ENCODE assay signal across 7 cellular contexts in the genomic region with DNA sequence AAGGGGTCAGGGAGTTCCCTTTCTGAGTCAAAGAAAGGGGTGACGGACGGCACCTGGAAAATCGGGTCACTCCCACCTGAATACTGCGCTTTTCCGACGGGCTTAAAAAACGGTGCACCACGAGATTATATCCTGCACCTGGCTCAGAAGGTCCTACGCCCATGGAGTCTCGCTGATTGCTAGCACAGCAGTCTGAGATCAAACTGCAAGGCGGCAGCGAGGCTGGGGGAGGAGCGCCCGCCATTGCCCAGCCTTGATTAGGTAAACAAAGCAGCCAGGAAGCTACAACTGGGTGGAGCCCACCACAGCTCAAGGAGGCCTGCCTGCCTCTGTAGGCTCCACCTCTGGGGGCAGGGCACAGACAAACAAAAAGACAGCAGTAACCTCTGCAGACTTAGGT.
DNase-seq lines count a peak whose midpoint lies in the region; ATAC-seq, FAIRE-seq and TF ChIP-seq lines count a peak whose summit lies in the region.
"Not testable (repeated sequence)": the region's sequence is repeated elsewhere in the genome, so short reads cannot be mapped to it uniquely, and the experiment has no call there.

No MANE protein-coding gene starts in this region.

- H3K79me2 ChIP-seq in GM23338 (replicated peaks; ENCODE audit: insufficient read depth); KMS-11 (ENCODE audit: insufficient read depth, low read depth); PC-9 (ENCODE audit: low read depth); HepG2 (ENCODE audit: insufficient read depth, low read length): not testable (repeated sequence)

- H3K4me1 Mint-ChIP-seq in Caco-2 (ENCODE audit: low read depth, unreplicated experiment); GM23338; WTC11: not testable (repeated sequence)

- H3K27me3 Mint-ChIP-seq in Caco-2 (ENCODE audit: insufficient read depth, unreplicated experiment); GM23338 (ENCODE audit: insufficient read depth, low read depth, poor library complexity); WTC11 (ENCODE audit: low read depth): not testable (repeated sequence)

- H3K9ac ChIP-seq in KMS-11: peak overlapping the region; percentile 35; the same call in 1 of the 2 replicates
- H3K9ac ChIP-seq in HepG2 (ENCODE audit: insufficient read depth, low read depth, low read length): peak overlapping the region; percentile 62

- no CpG with 5 or more reads among the region's 14 CpGs for WGBS in HepG2 (ENCODE audit: low lambda C conversion rate)

- H3K4me1 ChIP-seq in Caco-2; GM23338 (ENCODE audit: insufficient read depth); KMS-11 (ENCODE audit: low read depth, poor library complexity, severe bottlenecking); PC-9 (replicated peaks; ENCODE audit: insufficient read depth); HepG2 (ENCODE audit: insufficient read depth, low read length): not testable (repeated sequence)

- H3K4me3 ChIP-seq in Caco-2 (ENCODE audit: low read depth, low read length) (peak overlapping the region; percentile 55), GM23338 (peak overlapping the region; percentile 43; the same call in 1 of the 2 replicates), PC-9 (peak overlapping the region; percentile 66), HepG2 (replicated peaks in 1 of 3; ENCODE audit: insufficient read depth in 1 of 3, low read depth in 2 of 3, low read length in 3 of 3) (peak overlapping the region; percentile 57 to 66 (median 57); a peak in 5 of 6 replicates)
- not testable (repeated sequence) for H3K4me3 ChIP-seq in KMS-11 (IDR thresholded peaks at IDR 0.05; ENCODE audit: insufficient read depth, low read depth, low read length)

- H3F3A ChIP-seq in GM23338 (replicated peaks; ENCODE audit: low read depth); PC-9 (ENCODE audit: insufficient read depth, low read depth): not testable (repeated sequence)

- FAIRE-seq in HepG2 (lab: Jason Lieb, UNC): not testable (repeated sequence)

- not testable (repeated sequence) for H3K9me3 Mint-ChIP-seq in Caco-2 (ENCODE audit: unreplicated experiment); GM23338; WTC11

- peak overlapping the region; percentile 86; the same call in 1 of the 2 replicates for H2AFZ ChIP-seq in GM23338
- not testable (repeated sequence) for H2AFZ ChIP-seq in KMS-11 (ENCODE audit: low read depth); HepG2 (ENCODE audit: low read length)
- H2AFZ ChIP-seq in PC-9: peak overlapping the region; percentile 94

- TF ChIP-seq RAD21 in HepG2 (CRISPR knock-in tag; IDR thresholded peaks at IDR 0.05): not testable (repeated sequence)

- peak overlapping the region; percentile 91; the same call in 1 of the 2 replicates for H3K27ac ChIP-seq in GM23338 (ENCODE audit: low read depth)
- peak overlapping the region; percentile 56; the same call in 1 of the 2 replicates for H3K27ac ChIP-seq in KMS-11
- peak overlapping the region; percentile 72 for H3K27ac ChIP-seq in PC-9
- peak overlapping the region; percentile 52 for H3K27ac ChIP-seq in HepG2 (ENCODE audit: extremely low read length, insufficient read depth, low read length)

- H3K27ac Mint-ChIP-seq in Caco-2 (ENCODE audit: unreplicated experiment): peak overlapping the region; percentile 83
- H3K27ac Mint-ChIP-seq in GM23338: not testable (repeated sequence)
- peak overlapping the region; percentile 98 for H3K27ac Mint-ChIP-seq in WTC11

- H3K9me2 ChIP-seq in GM23338 (ENCODE audit: insufficient read depth); PC-9 (ENCODE audit: insufficient read depth): not testable (repeated sequence)

- not testable (repeated sequence) for BruUV-seq in Caco-2 (replicated peaks; lab: Mats Ljungman, UMichigan); PC-9 (replicated peaks; lab: Mats Ljungman, UMichigan); HepG2 (replicated peaks; lab: Mats Ljungman, UMichigan)

- ATAC-seq in GM23338, WTC11, HepG2: not testable (repeated sequence)

- not testable (repeated sequence) for H4K20me1 ChIP-seq in GM23338 (replicated peaks; ENCODE audit: insufficient read depth); KMS-11 (ENCODE audit: insufficient read depth); PC-9 (ENCODE audit: insufficient read depth); HepG2 (ENCODE audit: insufficient read depth, low read length)

- H3K36me3 Mint-ChIP-seq in Caco-2 (ENCODE audit: insufficient read depth, unreplicated experiment); GM23338 (ENCODE audit: low read depth); WTC11: not testable (repeated sequence)

- in situ Hi-C loops in HepG2 (cut with HindIII; ENCODE audit: extremely low pct_ligation_motif_present, low pct_unique_long_range_greater_than_20kb): not testable (repeated sequence)

- not testable (repeated sequence) for H3K9me3 ChIP-seq in Caco-2; PC-9 (ENCODE audit: insufficient read depth, low read depth); HepG2 (ENCODE audit: low read length)

- H3K4me3 Mint-ChIP-seq in Caco-2 (ENCODE audit: unreplicated experiment): peak overlapping the region; percentile 77
- peak overlapping the region; percentile 50; the same call in 1 of the 3 replicates for H3K4me3 Mint-ChIP-seq in GM23338
- H3K4me3 Mint-ChIP-seq in WTC11: peak overlapping the region; percentile 72

- POLR2A ChIA-PET in Caco-2 (lab: Charles Lee) (interaction anchor here (0.7 kb wide), 1 partner anchor 500 kb away, joined by 3 read pairs; no protein-coding TSS in a partner anchor), WTC11 (lab: Charles Lee) (interaction anchor here (1.6 kb wide), 1 partner anchor 71 kb away, joined by 4 read pairs; no protein-coding TSS in a partner anchor), HepG2 (lab: Yijun Ruan, JAX) (interaction anchor here (0.8 to 1.3 kb wide), 2 partner anchors 13 to 1384 kb away, joined by 3 read pairs; no protein-coding TSS in a partner anchor)
- POLR2A ChIA-PET in PC-9 (lab: Charles Lee; ENCODE audit: unreplicated experiment): not testable (repeated sequence)

- intact Hi-C loops in Caco-2 (cut with micrococcal nuclease; ENCODE audit: unreplicated experiment): loop anchor here (5.0 kb wide), 1 partner anchor 44 kb away; no protein-coding TSS in a partner anchor
- intact Hi-C loops in PC-9 (cut with micrococcal nuclease; ENCODE audit: unreplicated experiment); HepG2 (cut with micrococcal nuclease; ENCODE audit: unreplicated experiment): not testable (repeated sequence)

- DNase-seq in Caco-2 (peak in 1 of 2 experiments; percentile 27), NCI-H69 (lab: John Stamatoyannopoulos, UW) (peak; percentile 15), PC-9 (peak; percentile 41 to 73), WTC11 (ENCODE audit: low spot score) (peak; percentile 45), HepG2 (ENCODE audit: low spot score) (peak; percentile 7)
- DNase-seq in GM23338 (ENCODE audit: low spot score): not testable (repeated sequence)

- H3K27me3 ChIP-seq in Caco-2 (replicated peaks; ENCODE audit: control insufficient read depth, insufficient read depth, low read length); GM23338 (ENCODE audit: insufficient read depth); KMS-11 (ENCODE audit: insufficient read depth, low read depth); PC-9 (ENCODE audit: insufficient read depth, low read depth); HepG2 (ENCODE audit: control insufficient read depth in 1 of 2, insufficient read depth in 2 of 2, low read length in 2 of 2): not testable (repeated sequence)

- CTCF ChIA-PET in Caco-2 (lab: Charles Lee): interaction anchor here (1.0 to 1.2 kb wide), 2 partner anchors 46 to 177 kb away, joined by 3 to 14 read pairs; no protein-coding TSS in a partner anchor
- CTCF ChIA-PET in PC-9 (lab: Charles Lee); WTC11 (lab: Charles Lee); HepG2 (lab: Yijun Ruan, JAX; ENCODE audit: low intra/inter-chr PET ratio, low total read pairs): not testable (repeated sequence)

- not testable (repeated sequence) for TF ChIP-seq CTCF in Caco-2 (IDR thresholded peaks at IDR 0.05; ENCODE audit: insufficient read depth in 1 of 2, low read depth in 1 of 2, low read length in 1 of 2, severe bottlenecking in 1 of 2, unreplicated experiment in 1 of 2); GM23338 (conservative IDR thresholded peaks at IDR 0.05; ENCODE audit: low read depth in 2 of 2); KMS-11 (conservative IDR thresholded peaks at IDR 0.05; ENCODE audit: low read depth, low read length); PC-9 (conservative IDR thresholded peaks at IDR 0.05); WTC11 (IDR thresholded peaks at IDR 0.05); HepG2 (CRISPR knock-in tag; IDR thresholded peaks at IDR 0.05)

- not testable (repeated sequence) for TF ChIP-seq EP300 in HepG2 (IDR thresholded peaks at IDR 0.05; ENCODE audit: low read depth in 2 of 2, low read length in 2 of 2); HepG2 (CRISPR knock-in tag; IDR thresholded peaks at IDR 0.05; ENCODE audit: borderline replicate concordance)

- TF ChIP-seq POLR2A in HepG2 (IDR thresholded peaks at IDR 0.05; ENCODE audit: insufficient read depth in 1 of 2, low read depth in 2 of 2, low read length in 2 of 2): peak in 1 of 2 experiments; percentile 36; a peak in 1 of 4 replicates

- H3K4me2 ChIP-seq in GM23338, KMS-11: not testable (repeated sequence)
- peak overlapping the region; percentile 87 for H3K4me2 ChIP-seq in PC-9
- peak overlapping the region; percentile 18; the same call in 1 of the 2 replicates for H3K4me2 ChIP-seq in HepG2 (ENCODE audit: low read depth, low read length)

- H3K36me3 ChIP-seq in Caco-2 (ENCODE audit: control insufficient read depth, insufficient read depth, low read length); GM23338 (ENCODE audit: insufficient read depth); KMS-11 (ENCODE audit: insufficient read depth); PC-9 (ENCODE audit: low read depth); HepG2 (replicated peaks in 1 of 2; ENCODE audit: control insufficient read depth in 1 of 2, insufficient read depth in 2 of 2, low read length in 2 of 2): not testable (repeated sequence)
